14 cellular contexts compared by ENCODE assay signal in the genomic region with DNA sequence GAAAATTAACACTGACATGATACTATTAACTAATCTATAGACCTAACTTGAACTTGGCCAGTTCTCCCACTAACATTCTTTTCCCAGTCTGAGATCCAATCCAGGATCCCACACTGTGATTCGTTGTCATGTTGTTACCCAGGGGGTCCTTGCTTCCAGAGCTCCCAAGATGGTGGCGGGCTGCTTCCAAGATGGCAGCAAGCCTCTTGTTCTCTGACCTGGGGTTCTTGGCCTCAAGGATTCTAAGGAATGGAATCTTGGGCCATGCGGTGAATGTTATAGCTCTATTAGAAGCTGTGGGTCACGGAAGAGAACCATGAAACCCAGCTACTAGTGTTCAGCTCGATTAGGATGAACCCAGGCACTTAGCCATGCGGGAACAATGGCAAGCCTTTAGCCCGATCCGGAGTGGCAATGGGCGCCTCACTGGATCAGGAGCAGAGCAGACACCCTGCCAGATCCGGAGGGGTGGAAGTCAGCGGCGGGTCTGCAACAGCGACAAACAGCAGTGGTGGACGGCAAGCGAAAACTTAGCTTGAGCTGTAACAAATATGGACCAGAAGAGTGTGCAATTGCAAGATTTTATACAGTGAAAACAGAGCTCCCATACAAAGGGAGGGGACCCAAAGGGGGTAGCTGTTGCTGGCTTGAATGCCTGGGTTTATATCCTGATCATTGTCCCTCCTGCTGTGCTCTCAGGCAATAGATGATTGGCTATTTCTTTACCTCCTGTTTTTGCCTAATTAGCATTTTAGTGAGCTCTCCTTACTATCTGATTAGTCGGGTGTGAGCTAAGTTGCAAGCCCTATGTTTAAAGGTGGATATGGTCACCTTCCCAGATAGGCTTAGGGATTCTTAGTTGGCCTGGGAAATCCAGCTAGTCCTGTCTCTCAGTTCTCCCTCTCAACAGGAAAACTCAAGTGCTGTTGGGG. TPM values are rescaled to one million over a fixed set of nuclear protein-coding genes. Genes with fewer than 3 reads are reported as not detected.
DNase-seq lines count a peak whose midpoint lies in the region; FAIRE-seq and TF ChIP-seq lines count a peak whose summit lies in the region.
"Not testable (repeated sequence)": the region's sequence is repeated elsewhere in the genome, so short reads cannot be mapped to it uniquely, and the experiment has no call there.
"Had no signal": no experiment of that assay in that cellular context is flagged by ENCODE, and none has a peak within 500 bp of the region (broad histone marks: within the 10 kb centered on the region; RNA-seq: fewer than 3 reads in every experiment).

No MANE protein-coding gene starts in this region.

- not testable (repeated sequence) for H3K4me3 ChIP-seq in H1 (ENCODE audit: extremely low read depth in 1 of 4, insufficient read depth in 2 of 4, low read depth in 3 of 4, low read length in 4 of 4); neuronal stem cell (ENCODE audit: low read length in 2 of 2)

- not testable (repeated sequence) for TF ChIP-seq POLR2A in H1 (IDR thresholded peaks at IDR 0.05; ENCODE audit: control extremely low read depth in 1 of 2, low read depth in 2 of 2, low read length in 2 of 2)

- not testable (repeated sequence) for H3K4me1 ChIP-seq in H9 (ENCODE audit: insufficient read depth, low read length); H1 (replicated peaks in 1 of 4; ENCODE audit: control insufficient read depth in 3 of 4, insufficient read depth in 4 of 4, low read length in 3 of 4); neuronal stem cell (ENCODE audit: control insufficient read depth in 2 of 2, insufficient read depth in 1 of 2, low read depth in 1 of 2, low read length in 2 of 2)

- FAIRE-seq in H1 (lab: Jason Lieb, UNC) = not testable (repeated sequence)

- H3K9me3 ChIP-seq in H9 (ENCODE audit: control insufficient read depth, low read depth, low read length); H1 (ENCODE audit: insufficient read depth in 2 of 2, low read depth in 1 of 2, low read length in 1 of 2); neuronal stem cell (replicated peaks in 1 of 2; ENCODE audit: control insufficient read depth in 2 of 2, insufficient read depth in 1 of 2, low read depth in 1 of 2, low read length in 2 of 2): not testable (repeated sequence)

- not testable (repeated sequence) for H3K14ac ChIP-seq in H9 (ENCODE audit: insufficient read depth, low read length); H1 (ENCODE audit: insufficient read length); neuronal stem cell (ENCODE audit: low read length)

- H4K5ac ChIP-seq in H9 (ENCODE audit: insufficient read length, low read depth, low read length); H1 (ENCODE audit: insufficient read length, low read depth, low read length): not testable (repeated sequence)

- H3T11ph ChIP-seq in H9 (ENCODE audit: low read length) = not testable (repeated sequence)

- not testable (repeated sequence) for H2BK20ac ChIP-seq in H9 (ENCODE audit: low read depth, low read length, poor library complexity, severe bottlenecking); H1 (ENCODE audit: low read length)

- H4K91ac ChIP-seq in H9 (ENCODE audit: insufficient read length, low read depth, low read length); H1 (replicated peaks; ENCODE audit: insufficient read length, low read length); neuronal stem cell (ENCODE audit: low read depth, low read length, poor library complexity): not testable (repeated sequence)

- H3K27ac ChIP-seq in H9 (ENCODE audit: insufficient read length, low read depth, low read length); H1 (ENCODE audit: low read depth, low read length); neuronal stem cell (replicated peaks; ENCODE audit: low read length): not testable (repeated sequence)

- not testable (repeated sequence) for H2BK12ac ChIP-seq in H9 (ENCODE audit: insufficient read length, low read depth, low read length); H1 (ENCODE audit: low read depth, low read length); neuronal stem cell (ENCODE audit: low read length)

- POLR2A ChIA-PET in H1 (lab: Charles Lee; ENCODE audit: partially characterized antibody) = not testable (repeated sequence)

- TF ChIP-seq EP300 in H1 (IDR thresholded peaks at IDR 0.05; ENCODE audit: borderline replicate concordance in 1 of 2, low read depth in 2 of 2, low read length in 2 of 2) = not testable (repeated sequence)

- not testable (repeated sequence) for TF ChIP-seq RAD21 in H1 (IDR thresholded peaks at IDR 0.05 in 1 of 2, conservative IDR thresholded peaks at IDR 0.05 in 1 of 2; ENCODE audit: low read depth in 2 of 2, low read length in 2 of 2)

- not testable (repeated sequence) for H2AK5ac ChIP-seq in H9 (ENCODE audit: insufficient read length, low read length); H1 (ENCODE audit: low read depth, low read length); neuronal stem cell (ENCODE audit: low read depth, low read length)

- CTCF ChIA-PET in H1 (lab: Charles Lee; ENCODE audit: partially characterized antibody) = interaction anchor here (1.0 to 3.8 kb wide), 3 partner anchors 9 to 159 kb away, joined by 3 to 29 read pairs (median 3); no protein-coding TSS in a partner anchor

- H3K18ac ChIP-seq in H9 (ENCODE audit: insufficient read length, low read depth, low read length); H1 (ENCODE audit: extremely low read depth, low read length); neuronal stem cell (ENCODE audit: low read length): not testable (repeated sequence)

- H3K9ac ChIP-seq in H9 (ENCODE audit: extremely low read depth, insufficient read length, low read length); H1 (replicated peaks in 1 of 4; ENCODE audit: extremely low read depth in 1 of 4, low read depth in 3 of 4, low read length in 3 of 4); neuronal stem cell (ENCODE audit: low read depth, low read length, poor library complexity): not testable (repeated sequence)

- H2BK120ac ChIP-seq in H9 (ENCODE audit: low read depth, low read length, poor library complexity, severe bottlenecking); H1 (replicated peaks; ENCODE audit: low read depth, low read length); neuronal stem cell (ENCODE audit: low read depth, low read length): not testable (repeated sequence)

- peak overlapping the region in 2 of 3 experiments; percentile 52 to 66; a peak in 2 of 7 replicates for H3K27ac Mint-ChIP-seq in H9
- peak overlapping the region; percentile 36 for H3K27ac Mint-ChIP-seq in activated CD4-positive, alpha-beta T cell treated with anti-CD3 and anti-CD28 coated beads, Interleukin-2, amount 10 ng/mL, durations not matched to agents 24 days and 14 days

- not testable (repeated sequence) for H3K9me3 Mint-ChIP-seq in H9; activated CD4-positive, alpha-beta T cell treated with anti-CD3 and anti-CD28 coated beads, Interleukin-2, amount 10 ng/mL, durations not matched to agents 24 days and 14 days

- not testable (repeated sequence) for H3K79me2 ChIP-seq in H9 (ENCODE audit: insufficient read depth, low read length); H1 (ENCODE audit: control insufficient read depth in 1 of 2, insufficient read depth in 2 of 2, low read length in 2 of 2)

- not testable (repeated sequence) for H3K23me2 ChIP-seq in H9 (ENCODE audit: insufficient read length, low read depth, low read length, poor library complexity, severe bottlenecking); H1 (ENCODE audit: low read depth, low read length)

- not testable (repeated sequence) for H3K56ac ChIP-seq in H9 (ENCODE audit: insufficient read length, low read depth, low read length); H1 (replicated peaks; ENCODE audit: insufficient read length, low read depth, low read length)

- not testable (repeated sequence) for H3K79me1 ChIP-seq in H9 (ENCODE audit: insufficient read depth, low read depth, low read length, poor library complexity, severe bottlenecking); H1 (ENCODE audit: low read depth, low read length); neuronal stem cell (ENCODE audit: low read depth, low read length)

- not testable (repeated sequence) for DNase-seq in H9; activated CD4-positive, alpha-beta T cell treated with anti-CD3 and anti-CD28 coated beads, Interleukin-2, amount 10 ng/mL, durations not matched to agents 24 days and 14 days; H1 (ENCODE audit: low read depth in 1 of 2, low spot score in 2 of 2); neuronal stem cell (ENCODE audit: low spot score)
- peak; percentile 23 for DNase-seq in activated CD8-positive, alpha-beta memory T cell treated with anti-CD3 and anti-CD28 coated beads, Interleukin-2, amount 50 U/mL, for 48 hours
- DNase-seq in posterior vena cava (ENCODE audit: low spot score) = peak; percentile 44

- WGBS in H9 (ENCODE audit: extremely low coverage, insufficient read length, low lambda C conversion rate) = no CpG with 5 or more reads among the region's 16 CpGs
- 95% methylated on average over 16 of the region's 16 CpGs; no CpG with 5 or more reads in 1 of the 2 experiments for WGBS in H1 (ENCODE audit: extremely low coverage in 1 of 2, insufficient coverage in 1 of 2, insufficient read length in 1 of 2, insufficient replicate concordance in 2 of 2, low coverage in 1 of 2, low lambda C conversion rate in 2 of 2, missing lambda C conversion rate in 1 of 2), 2 experiments
- no CpG with 5 or more reads among the region's 16 CpGs for WGBS in neuronal stem cell (ENCODE audit: extremely low coverage in 2 of 2, insufficient read length in 2 of 2, insufficient replicate concordance in 1 of 2), 2 donors

- H3K4me2 ChIP-seq in H9 (ENCODE audit: insufficient read depth, insufficient read length, low read length); H1 (ENCODE audit: insufficient read depth in 1 of 2, low read depth in 2 of 2, low read length in 2 of 2); neuronal stem cell (ENCODE audit: insufficient read depth, low read length, poor library complexity, severe bottlenecking): not testable (repeated sequence)

- H2BK5ac ChIP-seq in H9 (ENCODE audit: insufficient read length, low read length); H1 (ENCODE audit: low read depth, low read length); neuronal stem cell (ENCODE audit: low read length): not testable (repeated sequence)

- H3K4me3 Mint-ChIP-seq in H9; activated CD4-positive, alpha-beta T cell treated with anti-CD3 and anti-CD28 coated beads, Interleukin-2, amount 10 ng/mL, durations not matched to agents 24 days and 14 days: not testable (repeated sequence)

- not testable (repeated sequence) for H3K4me1 Mint-ChIP-seq in H9; activated CD4-positive, alpha-beta T cell treated with anti-CD3 and anti-CD28 coated beads, Interleukin-2, amount 10 ng/mL, durations not matched to agents 24 days and 14 days

- TF ChIP-seq CTCF in H9 (conservative IDR thresholded peaks at IDR 0.05); H1 (IDR thresholded peaks at IDR 0.05; ENCODE audit: control extremely low read depth in 1 of 3, insufficient read depth in 1 of 3, low read depth in 1 of 3, low read length in 3 of 3): not testable (repeated sequence)

- H3K23ac ChIP-seq in H9 (ENCODE audit: insufficient read length, low read depth, low read length); H1 (ENCODE audit: insufficient read length); neuronal stem cell (ENCODE audit: low read depth, low read length, poor library complexity): not testable (repeated sequence)

- H3K36me3 ChIP-seq in H1 (ENCODE audit: control insufficient read depth in 2 of 4, insufficient read depth in 4 of 4, low read length in 3 of 4); neuronal stem cell (replicated peaks in 1 of 2; ENCODE audit: control insufficient read depth in 2 of 2, insufficient read depth in 2 of 2, low read length in 2 of 2): not testable (repeated sequence)

- H4K8ac ChIP-seq in H9 (replicated peaks; ENCODE audit: insufficient read length, low read depth, low read length); H1 (ENCODE audit: extremely low read depth, insufficient read depth, low read length); neuronal stem cell (ENCODE audit: low read depth, low read length): not testable (repeated sequence)

- not testable (repeated sequence) for H3K27me3 Mint-ChIP-seq in H9 (ENCODE audit: low read depth); activated CD4-positive, alpha-beta T cell treated with anti-CD3 and anti-CD28 coated beads, Interleukin-2, amount 10 ng/mL, durations not matched to agents 24 days and 14 days

- H3K27me3 ChIP-seq in H9 (ENCODE audit: insufficient read depth, low read length); H1 (replicated peaks in 1 of 4; ENCODE audit: control insufficient read depth in 3 of 4, extremely low read depth in 1 of 4, insufficient read depth in 3 of 4, low read length in 3 of 4); neuronal stem cell (ENCODE audit: control insufficient read depth in 3 of 3, insufficient read depth in 3 of 3, low read depth in 1 of 3, low read length in 3 of 3): not testable (repeated sequence)

- not testable (repeated sequence) for H2BK15ac ChIP-seq in H9 (ENCODE audit: low read depth, low read length); H1 (ENCODE audit: low read length); neuronal stem cell (ENCODE audit: low read length)

- not testable (repeated sequence) for H3K4ac ChIP-seq in H9 (ENCODE audit: low read depth, low read length); H1 (replicated peaks; ENCODE audit: insufficient read length, low read depth, low read length); neuronal stem cell (ENCODE audit: low read length)

- H3K36me3 Mint-ChIP-seq in H9 (ENCODE audit: insufficient read depth in 1 of 3, low read depth in 3 of 3); activated CD4-positive, alpha-beta T cell treated with anti-CD3 and anti-CD28 coated beads, Interleukin-2, amount 10 ng/mL, durations not matched to agents 24 days and 14 days (ENCODE audit: low read depth): not testable (repeated sequence)

- H2AFZ ChIP-seq in H9 (ENCODE audit: low read length) = not testable (repeated sequence)
- peak overlapping the region; percentile 53; the same call in 1 of the 2 replicates for H2AFZ ChIP-seq in H1 (ENCODE audit: low read length)
- H2AFZ ChIP-seq in neuronal stem cell (ENCODE audit: low read length) = peak overlapping the region; percentile 47

- not testable (repeated sequence) for H4K20me1 ChIP-seq in H9 (ENCODE audit: control insufficient read depth, insufficient read depth, insufficient read length); H1 (replicated peaks in 1 of 2; ENCODE audit: control insufficient read depth in 1 of 2, insufficient read depth in 2 of 2, low read length in 2 of 2)

- intact Hi-C loops in activated CD4-positive, alpha-beta T cell treated with anti-CD3 and anti-CD28 coated beads, Interleukin-2, amount 10 ng/mL, durations not matched to agents 24 days and 14 days (cut with micrococcal nuclease) = not testable (repeated sequence)
- intact Hi-C loops in posterior vena cava (cut with DNase I) = loop anchor here in 1 of 2 donors (2.0 kb wide), 1 partner anchor 77 kb away; no protein-coding TSS in a partner anchor

RNA-seq across cellular contexts. Expression of a gene that starts 7.5 kb away (rescaled TPM):
- not detected in 2 replicates for total RNA-seq in H9 (2021)
- total RNA-seq in activated CD4-positive, alpha-beta T cell treated with anti-CD3 and anti-CD28 coated beads, Interleukin-2, amount 10 ng/mL, durations not matched to agents 24 days and 14 days = not detected in 2 replicates
- total RNA-seq in H1 (2021; fragmentation: NEBNext Ultra II Directional; extraction: Animal tissue kit (Norgen Biotek cat#: 25700)) = not detected in 2 replicates
- 0.03 and 0.05 TPM in 2 replicates for polyA plus RNA-seq in H1 (2011; rRNA removed)
- 0.05 TPM for polyA plus RNA-seq in H1 (2011; cell fraction: cytosol; rRNA removed)
- 0.17 TPM for polyA plus RNA-seq in H1 (2011; cell fraction: nucleus; rRNA removed)
- not detected in 4 replicates for polyA plus RNA-seq in H1 (2012, experiment 1 of 2)
- polyA plus RNA-seq in H1 (2012, experiment 2 of 2) = not detected
- not detected for polyA plus RNA-seq in H1 (2013, experiment 1 of 2)
- polyA plus RNA-seq in H1 (2013, experiment 2 of 2) = 0.02 TPM
- polyA minus RNA-seq in H1 (2011; rRNA and poly(A)+ RNA removed) = 0.15 and 0.28 TPM in 2 replicates
- not detected for polyA minus RNA-seq in H1 (2011; cell fraction: cytosol; rRNA and poly(A)+ RNA removed)
- not detected for polyA minus RNA-seq in H1 (2011; cell fraction: nucleus; rRNA and poly(A)+ RNA removed)
- 0.03 TPM for polyA plus RNA-seq in neuronal stem cell (2013, experiment 1 of 2)
- not detected for polyA plus RNA-seq in neuronal stem cell (2013, experiment 2 of 2)
- under 1 TPM in 1 of 2 donors, not detected in 1; 0.38 TPM for total RNA-seq in posterior vena cava
- total RNA-seq: CD4-positive, alpha-beta memory T cell; CD4-positive, CD25-positive, alpha-beta regulatory T cell; CD8-positive, alpha-beta memory T cell; Daoy; G401; GM12878 had no signal
- polyA plus RNA-seq: AG04450; CD14-positive monocyte; CD4-positive, CD25-positive, alpha-beta regulatory T cell; CD8-positive, alpha-beta memory T cell; GM12878 had no signal

RNA-seq across cellular contexts. Expression of a gene that starts 23.9 kb away (rescaled TPM):
- total RNA-seq in H9 (2021) = 0.11 TPM in 1 of 2 replicates, not detected in the other
- 0.47 and 0.54 TPM in 2 replicates for total RNA-seq in activated CD4-positive, alpha-beta T cell treated with anti-CD3 and anti-CD28 coated beads, Interleukin-2, amount 10 ng/mL, durations not matched to agents 24 days and 14 days
- total RNA-seq in H1 (2021; fragmentation: NEBNext Ultra II Directional; extraction: Animal tissue kit (Norgen Biotek cat#: 25700)) = 0.41 and 0.54 TPM in 2 replicates
- polyA plus RNA-seq in H1 (2011; rRNA removed) = 0.05 and 0.06 TPM in 2 replicates
- polyA plus RNA-seq in H1 (2011; cell fraction: cytosol; rRNA removed) = 0.09 TPM
- 0.76 TPM for polyA plus RNA-seq in H1 (2011; cell fraction: nucleus; rRNA removed)
- polyA plus RNA-seq in H1 (2012, experiment 1 of 2) = 0.20 to 0.28 TPM in 2 of 4 replicates, not detected in the others
- not detected for polyA plus RNA-seq in H1 (2012, experiment 2 of 2)
- polyA plus RNA-seq in H1 (2013, experiment 1 of 2) = 0.12 TPM
- 0.09 TPM for polyA plus RNA-seq in H1 (2013, experiment 2 of 2)
- polyA minus RNA-seq in H1 (2011; rRNA and poly(A)+ RNA removed) = 0.46 and 1.1 TPM in 2 replicates
- polyA minus RNA-seq in H1 (2011; cell fraction: cytosol; rRNA and poly(A)+ RNA removed) = not detected
- polyA minus RNA-seq in H1 (2011; cell fraction: nucleus; rRNA and poly(A)+ RNA removed) = 1.7 TPM
- 0.03 TPM for polyA plus RNA-seq in neuronal stem cell (2013, experiment 1 of 2)
- polyA plus RNA-seq in neuronal stem cell (2013, experiment 2 of 2) = not detected
- under 1 TPM; 0.32 to 0.48 TPM for total RNA-seq in posterior vena cava
- total RNA-seq: G401 had no signal
- polyA plus RNA-seq: CD14-positive monocyte had no signal

RNA-seq across cellular contexts. Expression of a gene that starts 57.0 kb away (rescaled TPM):
- 2.4 and 2.6 TPM in 2 replicates for total RNA-seq in H9 (2021)
- total RNA-seq in activated CD4-positive, alpha-beta T cell treated with anti-CD3 and anti-CD28 coated beads, Interleukin-2, amount 10 ng/mL, durations not matched to agents 24 days and 14 days = 11.1 and 11.6 TPM in 2 replicates
- 5.3 and 5.5 TPM in 2 replicates for total RNA-seq in H1 (2021; fragmentation: NEBNext Ultra II Directional; extraction: Animal tissue kit (Norgen Biotek cat#: 25700))
- polyA plus RNA-seq in H1 (2011; rRNA removed) = 1.7 and 2.8 TPM in 2 replicates
- 2.8 TPM for polyA plus RNA-seq in H1 (2011; cell fraction: cytosol; rRNA removed)
- polyA plus RNA-seq in H1 (2011; cell fraction: nucleus; rRNA removed) = 10.3 TPM
- polyA plus RNA-seq in H1 (2012, experiment 1 of 2) = 1.8 to 4.6 TPM (median 2.0 TPM) in 4 replicates
- polyA plus RNA-seq in H1 (2012, experiment 2 of 2) = 0.81 TPM
- 2.8 TPM for polyA plus RNA-seq in H1 (2013, experiment 1 of 2)
- 1.7 TPM for polyA plus RNA-seq in H1 (2013, experiment 2 of 2)
- 6.7 and 7.9 TPM in 2 replicates for polyA minus RNA-seq in H1 (2011; rRNA and poly(A)+ RNA removed)
- polyA minus RNA-seq in H1 (2011; cell fraction: cytosol; rRNA and poly(A)+ RNA removed) = 1.9 TPM
- polyA minus RNA-seq in H1 (2011; cell fraction: nucleus; rRNA and poly(A)+ RNA removed) = 27.7 TPM
- 1.5 TPM for polyA plus RNA-seq in neuronal stem cell (2013, experiment 1 of 2)
- 1.1 TPM for polyA plus RNA-seq in neuronal stem cell (2013, experiment 2 of 2)
- 1 to 10 TPM; 4.5 to 6.3 TPM for total RNA-seq in posterior vena cava
